ENCODE assay signal across 30 cellular contexts in genomic region chr16:61814716-61815347, GRCh38.
DNase-seq lines count a peak whose midpoint lies in the region; ATAC-seq and TF ChIP-seq lines count a peak whose summit lies in the region.
"Had no signal": no experiment of that assay in that cellular context is flagged by ENCODE, and none has a peak within 500 bp of the region (broad histone marks: within the 10 kb centered on the region; RNA-seq: fewer than 3 reads in every experiment).

No MANE protein-coding gene starts in this region.

- POLR2A ChIA-PET in Caco-2 (lab: Charles Lee) = no interaction called here

- no peak for ATAC-seq in GM18505 (IDR thresholded peaks at IDR 0.05; ENCODE audit: unreplicated experiment)
- no peak for ATAC-seq in stimulated activated memory B cell treated with anti-CD40 and anti-IgM and Interleukin-4, amounts not matched to agents 10 μg/mL and 1 μg/mL and 100 μg/mL, for 72 hours
- ATAC-seq: A549, K562 had no signal

- H3K36me3 ChIP-seq in Caco-2 (ENCODE audit: control insufficient read depth, insufficient read depth, low read length) = no peaks in the 10 kb centered on the region
- H3K36me3 ChIP-seq: BE2C, HAP-1 had no signal

- H3K4me3 Mint-ChIP-seq in chondrocyte (ENCODE audit: unreplicated experiment) (no peak overlapping the region), Caco-2 (ENCODE audit: unreplicated experiment) (no peak overlapping the region)
- no peak overlapping the region for H3K4me3 Mint-ChIP-seq in stimulated activated memory B cell treated with anti-CD40 and anti-IgM and Interleukin-4, amounts not matched to agents 10 μg/mL and 1 μg/mL and 100 μg/mL, for 72 hours
- H3K4me3 Mint-ChIP-seq: CD14-positive monocyte; CD8-positive, alpha-beta memory T cell; HFFc6; T-helper 1 cell treated with Interleukin-12 subunit alpha and Interleukin-12 subunit beta and Interleukin-4 antibody, amounts not matched to agents 30 μg/mL and 1 μg/mL, for 36 hours had no signal

- CTCF ChIA-PET in Caco-2 (lab: Charles Lee) = no interaction called here

- H3K4me1 Mint-ChIP-seq in chondrocyte (ENCODE audit: low read depth) = no peaks in the 10 kb centered on the region
- peaks cover 12% of the 10 kb centered on the region for H3K4me1 Mint-ChIP-seq in Caco-2 (ENCODE audit: low read depth, unreplicated experiment)
- H3K4me1 Mint-ChIP-seq in stimulated activated memory B cell treated with anti-CD40 and anti-IgM and Interleukin-4, amounts not matched to agents 10 μg/mL and 1 μg/mL and 100 μg/mL, for 72 hours = no peaks in the 10 kb centered on the region
- H3K4me1 Mint-ChIP-seq: CD14-positive monocyte; CD8-positive, alpha-beta memory T cell had no signal

- TF ChIP-seq POLR2A in GM18505 (IDR thresholded peaks at IDR 0.05; ENCODE audit: borderline replicate concordance, extremely low read depth, insufficient read depth, insufficient read length) = no peak

- H3K9me3 Mint-ChIP-seq in chondrocyte (ENCODE audit: low read depth) = no peaks in the 10 kb centered on the region
- no peaks in the 10 kb centered on the region for H3K9me3 Mint-ChIP-seq in Caco-2 (ENCODE audit: unreplicated experiment)
- H3K9me3 Mint-ChIP-seq in stimulated activated memory B cell treated with anti-CD40 and anti-IgM and Interleukin-4, amounts not matched to agents 10 μg/mL and 1 μg/mL and 100 μg/mL, for 72 hours = no peaks in the 10 kb centered on the region
- H3K9me3 Mint-ChIP-seq: CD14-positive monocyte had no signal

- TF ChIP-seq CTCF in AG10803 (conservative IDR thresholded peaks at IDR 0.05; ENCODE audit: low read length) (no peak), chondrocyte (IDR thresholded peaks at IDR 0.05) (peak; percentile 40), Caco-2 (IDR thresholded peaks at IDR 0.05; ENCODE audit: insufficient read depth in 1 of 2, low read depth in 1 of 2, low read length in 1 of 2, severe bottlenecking in 1 of 2, unreplicated experiment in 1 of 2) (no peak)

- BruUV-seq in Caco-2 (replicated peaks; lab: Mats Ljungman, UMichigan) = no TSS peak

- H3K4me3 ChIP-seq in AG10803 (ENCODE audit: low read length) (no peak overlapping the region), Caco-2 (ENCODE audit: low read depth, low read length) (no peak overlapping the region)
- H3K4me3 ChIP-seq: A549, HAP-1, K562, PC-9 had no signal

- no peaks in the 10 kb centered on the region for H3K9me3 ChIP-seq in Caco-2
- H3K9me3 ChIP-seq: A549, BE2C, HAP-1 had no signal

- H3K36me3 Mint-ChIP-seq in chondrocyte (ENCODE audit: low read depth) = no peaks in the 10 kb centered on the region
- H3K36me3 Mint-ChIP-seq in Caco-2 (ENCODE audit: insufficient read depth, unreplicated experiment) = no peaks in the 10 kb centered on the region
- H3K36me3 Mint-ChIP-seq in stimulated activated memory B cell treated with anti-CD40 and anti-IgM and Interleukin-4, amounts not matched to agents 10 μg/mL and 1 μg/mL and 100 μg/mL, for 72 hours = no peaks in the 10 kb centered on the region
- H3K36me3 Mint-ChIP-seq: CD14-positive monocyte had no signal

- H3K27me3 ChIP-seq in Caco-2 (replicated peaks; ENCODE audit: control insufficient read depth, insufficient read depth, low read length) = no peaks in the 10 kb centered on the region
- H3K27me3 ChIP-seq: BE2C had no signal

- H3K27ac Mint-ChIP-seq in chondrocyte (ENCODE audit: unreplicated experiment) (no peak overlapping the region), Caco-2 (ENCODE audit: unreplicated experiment) (no peak overlapping the region)
- no peak overlapping the region for H3K27ac Mint-ChIP-seq in stimulated activated memory B cell treated with anti-CD40 and anti-IgM and Interleukin-4, amounts not matched to agents 10 μg/mL and 1 μg/mL and 100 μg/mL, for 72 hours
- H3K27ac Mint-ChIP-seq: CD14-positive monocyte; CD8-positive, alpha-beta memory T cell; HFFc6; T-helper 1 cell treated with Interleukin-12 subunit alpha and Interleukin-12 subunit beta and Interleukin-4 antibody, amounts not matched to agents 30 μg/mL and 1 μg/mL, for 36 hours had no signal

- no peaks in the 10 kb centered on the region for H3K4me1 ChIP-seq in Caco-2
- H3K4me1 ChIP-seq: A549, BE2C, HAP-1 had no signal

- intact Hi-C loops in Caco-2 (cut with micrococcal nuclease; ENCODE audit: unreplicated experiment) = no loop called here

- H3K27me3 Mint-ChIP-seq in chondrocyte (ENCODE audit: low read depth) = no peaks in the 10 kb centered on the region
- H3K27me3 Mint-ChIP-seq in Caco-2 (ENCODE audit: insufficient read depth, unreplicated experiment) = no peaks in the 10 kb centered on the region
- no peaks in the 10 kb centered on the region for H3K27me3 Mint-ChIP-seq in stimulated activated memory B cell treated with anti-CD40 and anti-IgM and Interleukin-4, amounts not matched to agents 10 μg/mL and 1 μg/mL and 100 μg/mL, for 72 hours
- H3K27me3 Mint-ChIP-seq: CD8-positive, alpha-beta memory T cell had no signal

- DNase-seq in NCI-H748 (lab: John Stamatoyannopoulos, UW; ENCODE audit: unreplicated experiment) = peak; percentile 19
- DNase-seq in NCI-H748 treated with DMSO at 0.1 percent for 48 hours (lab: John Stamatoyannopoulos, UW) = no peak
- DNase-seq in AG10803 (ENCODE audit: low read depth) = peak; percentile 42
- DNase-seq in LHCN-M2 (ENCODE audit: low read depth) = peak; percentile 41
- no peak for DNase-seq in chondrocyte (ENCODE audit: low spot score)
- DNase-seq in Caco-2 = no peak
- DNase-seq: BE2C; Calu3; CD8-positive, alpha-beta memory T cell; GOT3; HFFc6; Kasumi-1; MV-4-11; NCI-H1105; NCI-H1436 treated with DMSO at 0.1 percent for 48 hours; NCI-H187 treated with DMSO at 0.1 percent for 48 hours; NCI-H2107; NCI-H446 treated with DMSO at 0.1 percent for 48 hours; NCI-H69; PC-9; RPMI8226; SHP77; SW 1271 had no signal

Comparison
In these comparisons a context has a peak if more than half of its experiments do, and no peak if none do; other contexts are left out.
1. DNase-seq: peak in NCI-H748 (single experiment), AG10803 (single experiment) and LHCN-M2 (single experiment); none in NCI-H748 treated with DMSO at 0.1 percent for 48 hours (single experiment), chondrocyte (single experiment) and Caco-2 (0 of 2).